Comparison of ENCODE assay signal across 7 cellular contexts in the genomic region with DNA sequence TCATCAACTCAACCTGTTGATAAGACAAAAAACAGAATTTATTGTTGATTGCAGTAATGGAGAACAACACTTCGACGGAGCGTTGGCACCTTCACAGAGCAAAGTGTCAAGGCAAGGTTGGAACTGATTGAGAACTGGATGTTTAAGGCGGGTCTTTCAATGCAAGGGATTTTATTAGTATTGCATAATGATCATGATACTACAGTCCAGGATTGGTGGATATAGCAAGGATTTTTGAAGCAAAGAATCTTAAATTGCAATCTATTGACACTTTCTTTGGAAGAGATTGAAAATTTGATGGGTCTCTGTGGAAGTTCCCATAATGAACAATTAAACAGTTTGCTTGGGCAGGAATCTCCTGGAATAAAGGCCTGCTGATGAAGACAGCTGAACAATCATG. TPM values are rescaled to one million over a fixed set of nuclear protein-coding genes. Genes with fewer than 3 reads are reported as not detected.
DNase-seq lines count a peak whose midpoint lies in the region; ATAC-seq and TF ChIP-seq lines count a peak whose summit lies in the region.

No MANE protein-coding gene starts in this region.

- H3K27me3 ChIP-seq in right atrium auricular region, result no peaks in the 10 kb centered on the region

- H3K9me3 ChIP-seq in HEK293 (ENCODE audit: control insufficient read depth, insufficient read depth, low read depth, low read length), result no peaks in the 10 kb centered on the region; the same call in 1 of the 2 replicates
- H3K9me3 ChIP-seq in right atrium auricular region, result no peaks in the 10 kb centered on the region

- H3K4me3 Mint-ChIP-seq in T-cell, result peak overlapping the region; percentile 84 to 94 (median 90)

- ATAC-seq in T-cell (replicated peaks in 1 of 4), result no peak
- ATAC-seq in GM21723 (IDR thresholded peaks at IDR 0.05; ENCODE audit: unreplicated experiment), result no peak
- no peak for ATAC-seq in HG02970 (IDR thresholded peaks at IDR 0.05; ENCODE audit: low FRiP score, unreplicated experiment)

- H3K27ac ChIP-seq in HEK293 (ENCODE audit: extremely low read depth, low read depth, low read length) (no peak overlapping the region), right atrium auricular region (peak overlapping the region in 1 of 2 donors; percentile 25)

- H3K9me3 Mint-ChIP-seq in T-cell, result peaks cover 0 to 23% (median 13%) of the 10 kb centered on the region in 3 donors

- H3K4me1 ChIP-seq in HEK293 (ENCODE audit: control insufficient read depth, insufficient read depth, low read length) (peaks cover 8% of the 10 kb centered on the region), right atrium auricular region (peaks cover 0 to 11% of the 10 kb centered on the region in 2 donors)

- no peak for TF ChIP-seq CTCF in HEK293 (tag by site-specific recombination; IDR thresholded peaks at IDR 0.05)
- no peak for TF ChIP-seq CTCF in right atrium auricular region (IDR thresholded peaks at IDR 0.05)

- CTCF ChIA-PET in HEK293 (lab: Yijun Ruan, JAX) (no interaction called here), T-cell (lab: Charles Lee) (no interaction called here)

- H3K27me3 Mint-ChIP-seq in T-cell, result peaks cover 0 to 5% of the 10 kb centered on the region in 2 donors

- POLR2A ChIA-PET in HEK293 (lab: Yijun Ruan, JAX) (interaction anchor here (0.7 to 1.8 kb wide), 3 partner anchors 19 to 141 kb away, joined by 3 to 11 read pairs (median 4); partner anchors contain the start of gene ZNF226), T-cell (lab: Charles Lee) (no interaction called here)

- no peak for DNase-seq in T-cell
- DNase-seq in right atrium auricular region (ENCODE audit: low spot score), result no peak
- no peak for DNase-seq in skeletal muscle cell (ENCODE audit: low read depth)
- DNase-seq in NK-92 treated with Interleukin-12 subunit alpha and Interleukin-12 subunit beta, amount 100 ng/mL, for 24 hours (lab: John Stamatoyannopoulos, UW), result no peak

- H3K4me1 Mint-ChIP-seq in T-cell, result peaks cover 20 to 28% (median 26%) of the 10 kb centered on the region in 3 donors

- H3K4me3 ChIP-seq in HEK293 (ENCODE audit: low read depth, low read length) (no peak overlapping the region), right atrium auricular region (peak overlapping the region; percentile 11 to 77), skeletal muscle cell (ENCODE audit: low read depth, low read length) (peak overlapping the region; percentile 72)

- peaks cover 19% of the 10 kb centered on the region in 2 experiments for H3K36me3 ChIP-seq in HEK293 (ENCODE audit: control insufficient read depth in 2 of 2, insufficient read depth in 1 of 2, low read length in 2 of 2)
- peaks cover 7% of the 10 kb centered on the region for H3K36me3 ChIP-seq in right atrium auricular region

- peaks cover 24% of the 10 kb centered on the region for H3K36me3 Mint-ChIP-seq in T-cell

- no peak overlapping the region for H3K27ac Mint-ChIP-seq in T-cell

TF ChIP-seq in HEK293, 187 proteins besides CTCF, POLR2A, EP300 and RAD21:
- TF ChIP-seq AEBP2 (tag by site-specific recombination; IDR thresholded peaks at IDR 0.05; ENCODE audit: borderline replicate concordance) (no peak), ZNF19 (tag by site-specific recombination; IDR thresholded peaks at IDR 0.05; ENCODE audit: low read depth) (0 out of 2 replicates have a peak, but pooled peaks have one; percentile 37)

RNA-seq across cellular contexts. Expression of gene ZNF235, which starts 0.6 kb away (rescaled TPM):
- total RNA-seq in T-cell (10 to 100 TPM in 3 of 5 donors, 1 to 10 TPM in 2; 5.9 to 14.2 (median 11.4) TPM), right atrium auricular region (1 to 10 TPM; 3.0 to 4.5 TPM)

RNA-seq across cellular contexts. Expression of gene ZNF233, which starts 45.8 kb away (rescaled TPM):
- total RNA-seq in T-cell (1 to 10 TPM in 1 of 5 donors, under 1 TPM in 4; 0.16 to 1.2 (median 0.25) TPM), right atrium auricular region (1 to 10 TPM; 3.8 to 5.2 TPM)

RNA-seq across cellular contexts. Expression of gene ZNF112, which starts 51.0 kb away (rescaled TPM):
- total RNA-seq in T-cell (under 1 TPM in 3 of 5 donors, not detected in 2; 0.12 to 0.51 (median 0.33) TPM), right atrium auricular region (1 to 10 TPM; 3.2 to 6.9 TPM)
